In the genomic region with DNA sequence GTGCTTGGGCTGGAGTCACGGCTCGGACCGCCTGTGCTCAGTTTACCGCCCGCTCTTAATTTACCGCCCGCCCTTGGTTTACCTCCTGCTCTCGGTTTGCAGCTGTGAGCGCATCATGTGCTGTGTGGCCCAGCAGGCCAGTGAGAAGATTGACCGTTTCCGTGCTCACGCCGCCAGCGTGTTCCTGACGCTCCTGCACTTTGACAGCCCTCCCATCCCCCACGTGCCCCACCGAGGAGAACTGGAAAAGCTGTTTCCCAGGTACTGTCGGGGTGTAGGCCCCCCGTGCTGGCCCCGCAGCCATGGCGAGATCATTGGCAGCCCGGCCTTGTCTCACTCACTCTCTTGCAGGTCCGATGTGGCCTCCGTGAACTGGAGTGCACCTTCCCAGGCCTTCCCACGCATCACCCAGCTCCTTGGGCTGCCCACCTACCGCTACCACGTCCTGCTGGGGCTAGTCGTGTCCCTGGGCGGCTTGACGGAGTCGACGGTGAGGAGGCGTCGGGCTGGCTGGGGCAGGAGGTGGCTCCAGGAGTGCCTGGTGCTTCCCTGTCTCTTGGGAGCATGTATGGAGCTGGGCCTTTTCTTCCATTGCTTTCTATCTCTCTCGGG, we compare ENCODE assay signal across 15 cellular contexts.
"Had no signal": no experiment of that assay in that cellular context is flagged by ENCODE, and none has a peak within 500 bp of the region (broad histone marks: within the 10 kb centered on the region; RNA-seq: fewer than 3 reads in every experiment).

No MANE protein-coding gene starts in this region.

- ATAC-seq: activated T-cell treated with anti-CD3 and anti-CD28 coated beads, Interleukin-2, amount 50 U/mL, for 4 hours; left lobe of liver had no signal

- H3K9me3 ChIP-seq: SJSA1, uterus had no signal

- H3K27me3 ChIP-seq: brain microvascular endothelial cell, dorsolateral prefrontal cortex, SJSA1, uterus had no signal

- H3K27ac Mint-ChIP-seq: immature natural killer cell, mesothelial cell of epicardium had no signal

- H3K4me3 ChIP-seq: dorsolateral prefrontal cortex, SJSA1, skin epidermis, uterus had no signal

- H3K27ac ChIP-seq: brain microvascular endothelial cell, dorsolateral prefrontal cortex, SJSA1, skin epidermis, uterus had no signal

- H3K36me3 ChIP-seq: uterus had no signal

- H3K4me3 Mint-ChIP-seq: activated T-cell treated with anti-CD3 and anti-CD28 coated beads, Interleukin-2, amount 50 U/mL, for 4 hours; immature natural killer cell; mesothelial cell of epicardium had no signal

- H3K4me1 Mint-ChIP-seq: immature natural killer cell, mesothelial cell of epicardium had no signal

- DNase-seq: activated CD4-positive, alpha-beta T cell treated with anti-CD3 and anti-CD28 coated beads, Interleukin-2, amount 50 U/mL, for 4 hours; activated CD4-positive, CD25-positive, alpha-beta regulatory T cell treated with anti-CD3 and anti-CD28 coated beads, Interleukin-2, amount 50 U/mL, for 72 hours; activated naive CD4-positive, alpha-beta T cell; activated T-cell treated with anti-CD3 and anti-CD28 coated beads, Interleukin-2, amount 50 U/mL, for 4 hours; amygdala; brain microvascular endothelial cell; immature natural killer cell; nucleus accumbens; T-helper 9 cell had no signal

- H3K9me3 Mint-ChIP-seq: activated T-cell treated with anti-CD3 and anti-CD28 coated beads, Interleukin-2, amount 50 U/mL, for 4 hours; immature natural killer cell; mesothelial cell of epicardium had no signal
